Comparison of ENCODE assay signal across 1 cellular context in the genomic region with DNA sequence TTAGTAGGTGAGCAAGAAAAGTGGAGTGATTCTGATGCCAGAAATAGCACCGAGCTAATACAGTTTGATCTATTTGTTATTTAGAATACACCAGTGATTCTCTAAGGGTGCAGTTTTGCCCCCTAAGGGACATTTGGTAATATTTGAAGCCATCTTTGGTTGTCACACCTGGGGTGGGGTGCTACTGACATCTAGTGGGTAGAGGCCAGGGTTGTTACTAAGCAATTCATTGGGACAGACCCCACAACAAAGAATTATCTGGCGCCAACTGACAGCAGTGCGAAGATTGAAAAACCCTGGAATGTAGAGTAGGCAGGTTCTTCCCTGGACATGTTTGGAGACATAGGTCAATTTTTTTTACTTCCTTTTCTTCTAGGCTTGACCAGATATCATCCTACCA.
TF ChIP-seq lines count a peak whose summit lies in the region.

No MANE protein-coding gene starts in this region.

TF ChIP-seq in K562, 482 proteins besides CTCF, POLR2A, EP300 and RAD21 (continued from another document):
- TF ChIP-seq, protein P1, sequence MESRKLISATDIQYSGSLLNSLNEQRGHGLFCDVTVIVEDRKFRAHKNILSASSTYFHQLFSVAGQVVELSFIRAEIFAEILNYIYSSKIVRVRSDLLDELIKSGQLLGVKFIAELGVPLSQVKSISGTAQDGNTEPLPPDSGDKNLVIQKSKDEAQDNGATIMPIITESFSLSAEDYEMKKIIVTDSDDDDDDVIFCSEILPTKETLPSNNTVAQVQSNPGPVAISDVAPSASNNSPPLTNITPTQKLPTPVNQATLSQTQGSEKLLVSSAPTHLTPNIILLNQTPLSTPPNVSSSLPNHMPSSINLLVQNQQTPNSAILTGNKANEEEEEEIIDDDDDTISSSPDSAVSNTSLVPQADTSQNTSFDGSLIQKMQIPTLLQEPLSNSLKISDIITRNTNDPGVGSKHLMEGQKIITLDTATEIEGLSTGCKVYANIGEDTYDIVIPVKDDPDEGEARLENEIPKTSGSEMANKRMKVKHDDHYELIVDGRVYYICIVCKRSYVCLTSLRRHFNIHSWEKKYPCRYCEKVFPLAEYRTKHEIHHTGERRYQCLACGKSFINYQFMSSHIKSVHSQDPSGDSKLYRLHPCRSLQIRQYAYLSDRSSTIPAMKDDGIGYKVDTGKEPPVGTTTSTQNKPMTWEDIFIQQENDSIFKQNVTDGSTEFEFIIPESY (CRISPR knock-in tag; IDR thresholded peaks at IDR 0.05): 0 out of 2 replicates have a peak, but pooled peaks have one; percentile 36
- no peak for TF ChIP-seq DNMT1 (IDR thresholded peaks at IDR 0.05)
- TF ChIP-seq SMC3 (conservative IDR thresholded peaks at IDR 0.05; ENCODE audit: insufficient read depth, low read depth, low read length): 0 out of 2 replicates have a peak, but pooled peaks have one; percentile 20
- TF ChIP-seq, protein P2, sequence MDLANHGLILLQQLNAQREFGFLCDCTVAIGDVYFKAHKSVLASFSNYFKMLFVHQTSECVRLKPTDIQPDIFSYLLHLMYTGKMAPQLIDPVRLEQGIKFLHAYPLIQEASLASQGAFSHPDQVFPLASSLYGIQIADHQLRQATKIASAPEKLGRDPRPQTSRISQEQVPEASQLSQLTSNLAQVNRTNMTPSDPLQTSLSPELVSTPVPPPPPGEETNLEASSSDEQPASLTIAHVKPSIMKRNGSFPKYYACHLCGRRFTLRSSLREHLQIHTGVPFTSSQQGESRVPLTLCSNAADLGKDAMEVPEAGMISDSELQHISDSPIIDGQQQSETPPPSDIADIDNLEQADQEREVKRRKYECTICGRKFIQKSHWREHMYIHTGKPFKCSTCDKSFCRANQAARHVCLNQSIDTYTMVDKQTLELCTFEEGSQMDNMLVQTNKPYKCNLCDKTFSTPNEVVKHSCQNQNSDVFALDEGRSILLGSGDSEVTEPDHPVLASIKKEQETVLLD (IDR thresholded peaks at IDR 0.05): no peak
- TF ChIP-seq JUND (IDR thresholded peaks at IDR 0.05; ENCODE audit: borderline replicate concordance, low read depth, low read length): 0 out of 2 replicates have a peak, but pooled peaks have one; percentile 6
- TF ChIP-seq JUND (tag; IDR thresholded peaks at IDR 0.05; ENCODE audit: borderline replicate concordance, low read depth, low read length): no peak
- no peak for TF ChIP-seq FOXK2 (conservative IDR thresholded peaks at IDR 0.05 in 1 of 2, IDR thresholded peaks at IDR 0.05 in 1 of 2; ENCODE audit: low read depth in 2 of 2)
- no peak for TF ChIP-seq ZBTB8A (IDR thresholded peaks at IDR 0.05; ENCODE audit: partially characterized antibody)
- TF ChIP-seq, protein P3, sequence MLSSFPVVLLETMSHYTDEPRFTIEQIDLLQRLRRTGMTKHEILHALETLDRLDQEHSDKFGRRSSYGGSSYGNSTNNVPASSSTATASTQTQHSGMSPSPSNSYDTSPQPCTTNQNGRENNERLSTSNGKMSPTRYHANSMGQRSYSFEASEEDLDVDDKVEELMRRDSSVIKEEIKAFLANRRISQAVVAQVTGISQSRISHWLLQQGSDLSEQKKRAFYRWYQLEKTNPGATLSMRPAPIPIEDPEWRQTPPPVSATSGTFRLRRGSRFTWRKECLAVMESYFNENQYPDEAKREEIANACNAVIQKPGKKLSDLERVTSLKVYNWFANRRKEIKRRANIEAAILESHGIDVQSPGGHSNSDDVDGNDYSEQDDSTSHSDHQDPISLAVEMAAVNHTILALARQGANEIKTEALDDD (IDR thresholded peaks at IDR 0.05): no peak
